15 cellular contexts compared by ENCODE assay signal in the genomic region with DNA sequence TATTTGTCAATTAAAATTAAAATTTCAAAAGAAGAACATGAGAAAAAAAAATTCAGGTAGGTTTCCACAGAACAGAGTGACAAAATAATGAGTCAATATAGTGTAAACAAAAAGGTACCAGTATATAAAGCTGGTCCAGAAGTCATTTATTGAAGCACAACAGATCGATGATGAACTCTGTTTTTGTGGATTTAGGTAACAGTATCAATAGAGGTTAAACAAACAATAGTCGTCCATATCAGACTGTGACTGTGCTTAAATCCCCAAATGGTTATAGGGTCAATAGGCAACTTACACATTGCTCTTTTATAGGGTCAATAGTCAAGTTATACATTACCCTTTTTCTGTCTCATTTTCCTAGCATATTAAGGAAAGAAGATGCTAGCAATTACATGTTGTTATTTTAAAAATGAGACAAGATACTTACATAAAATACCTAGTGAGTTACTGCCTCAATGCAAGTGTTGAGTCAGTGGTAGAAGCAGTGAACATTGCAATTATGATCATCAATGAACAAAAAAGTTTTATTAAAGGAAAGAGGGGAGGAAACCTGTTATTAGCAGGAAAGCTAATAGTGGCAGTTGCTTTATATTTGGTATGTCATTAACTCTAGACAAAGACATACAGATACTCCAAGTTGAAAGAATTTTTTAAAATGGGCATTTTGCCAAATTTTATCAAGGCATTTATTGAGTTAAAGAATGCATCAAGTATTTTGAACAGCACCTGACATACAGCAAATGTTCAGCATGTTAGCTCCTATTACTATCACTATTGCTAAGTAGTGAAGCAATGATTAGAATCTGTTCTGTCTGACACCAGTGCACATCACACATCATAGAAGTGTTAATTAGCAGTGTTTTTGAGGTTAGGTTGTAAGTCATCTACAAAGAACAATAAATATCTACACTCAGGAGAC.
"Had no signal": no experiment of that assay in that cellular context is flagged by ENCODE, and none has a peak within 500 bp of the region (broad histone marks: within the 10 kb centered on the region; RNA-seq: fewer than 3 reads in every experiment).

No MANE protein-coding gene starts in this region.

- DNase-seq: activated CD4-positive, alpha-beta T cell treated with anti-CD3 and anti-CD28 coated beads, Interleukin-2, amount 50 U/mL, for 1 hour; activated CD8-positive, alpha-beta memory T cell treated with anti-CD3 and anti-CD28 coated beads for 24 hours; activated naive CD4-positive, alpha-beta T cell treated with Interleukin-2 at 50 U/mL for 16 hours; activated naive CD8-positive, alpha-beta T cell treated with anti-CD3 and anti-CD28 coated beads, Interleukin-2, amount 50 U/mL, for 24 hours; erythroblast; gastrocnemius medialis; heart right ventricle; natural killer cell; stimulated activated CD4-positive, alpha-beta T cell treated with anti-CD3 and anti-CD28 coated beads, Interleukin-2, amount 100 ng/mL, for 48 hours had no signal

- ATAC-seq: activated CD4-positive, CD25-positive, alpha-beta regulatory T cell treated with anti-CD3 and anti-CD28 coated beads, Interleukin-2, amount 50 U/mL, for 24 hours; activated naive CD8-positive, alpha-beta T cell treated with anti-CD3 and anti-CD28 coated beads, Interleukin-2, amount 50 U/mL, for 24 hours; gastrocnemius medialis; heart right ventricle; natural killer cell; stimulated activated memory B cell treated with anti-CD40 and anti-IgM and Interleukin-4, amounts not matched to agents 10 μg/mL and 1 μg/mL and 100 μg/mL, for 72 hours had no signal

- H3K9me3 ChIP-seq: ascending aorta, breast epithelium, gastrocnemius medialis, heart right ventricle, neutrophil had no signal

- H3K36me3 ChIP-seq: ascending aorta, breast epithelium, gastrocnemius medialis, heart right ventricle, neutrophil had no signal

- H2AFZ ChIP-seq: parathyroid adenoma had no signal

- H3K9ac ChIP-seq: parathyroid adenoma had no signal

- H3K27me3 ChIP-seq: ascending aorta, breast epithelium, gastrocnemius medialis, heart right ventricle, neutrophil had no signal

- H3K27ac ChIP-seq: ascending aorta, breast epithelium, gastrocnemius medialis, heart right ventricle, neutrophil, parathyroid adenoma had no signal

- H3K4me1 ChIP-seq: ascending aorta, breast epithelium, gastrocnemius medialis, parathyroid adenoma had no signal

- H3K79me2 ChIP-seq: parathyroid adenoma had no signal

- H3K4me3 ChIP-seq: ascending aorta, breast epithelium, gastrocnemius medialis, heart right ventricle had no signal
